ENCODE assay signal across 1 cellular context in genomic region chr5:132407970-132408369, GRCh38.
A peak's percentile ranks its signal among the peaks of the same experiment; 100 is the strongest.
TF ChIP-seq lines count a peak whose summit lies in the region.

No MANE protein-coding gene starts in this region.

TF ChIP-seq in IMR-90, 13 proteins besides CTCF, POLR2A, EP300 and RAD21:
- TF ChIP-seq CHD1 (IDR thresholded peaks at IDR 0.05; ENCODE audit: low read depth, low read length) = no peak
- TF ChIP-seq BHLHE40 (IDR thresholded peaks at IDR 0.05; ENCODE audit: low read depth, low read length) = no peak
- TF ChIP-seq CEBPB (IDR thresholded peaks at IDR 0.05; ENCODE audit: low read depth, low read length) = peak; percentile 6; the same call in 1 of the 2 replicates
- TF ChIP-seq MAZ (IDR thresholded peaks at IDR 0.05; ENCODE audit: borderline replicate concordance, low read depth, low read length) = no peak
- TF ChIP-seq SMC3 (IDR thresholded peaks at IDR 0.05; ENCODE audit: low read depth, low read length) = no peak
- TF ChIP-seq MXI1 (IDR thresholded peaks at IDR 0.05; ENCODE audit: borderline replicate concordance, low read depth, low read length) = no peak
- TF ChIP-seq NFE2L2 (IDR thresholded peaks at IDR 0.05; ENCODE audit: low read depth, low read length) = no peak
